In the genomic region with DNA sequence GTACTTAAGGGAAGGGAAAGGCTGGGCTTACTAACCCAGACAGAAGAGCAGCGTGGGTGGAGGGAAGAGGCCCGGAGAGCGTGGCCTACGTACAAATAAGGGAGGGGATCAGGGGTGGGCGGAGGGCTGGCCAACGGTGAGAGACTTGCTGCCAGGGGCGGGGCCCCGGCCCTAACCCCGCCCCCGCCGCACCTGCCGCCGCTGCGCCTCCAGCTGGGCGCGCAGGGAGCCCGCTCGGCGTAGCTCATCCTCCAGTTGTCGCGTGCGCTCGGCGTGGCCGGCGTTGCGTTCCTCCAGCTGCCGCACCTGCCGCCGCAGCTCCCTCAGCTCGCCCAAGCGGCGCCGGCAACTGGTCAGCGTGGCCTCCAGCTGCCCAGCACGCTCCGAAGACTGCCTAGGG, we compare ENCODE assay signal across 8 cellular contexts. TPM values are rescaled to one million over a fixed set of nuclear protein-coding genes. Genes with fewer than 3 reads are reported as not detected.
DNase-seq lines count a peak whose midpoint lies in the region; ATAC-seq, FAIRE-seq and TF ChIP-seq lines count a peak whose summit lies in the region.

No MANE protein-coding gene starts in this region.

- intact Hi-C loops in mucosa of descending colon (cut with DNase I, micrococcal nuclease), result loop anchor here in 1 of 2 donors (5.0 kb wide), 1 partner anchor 78 kb away; no protein-coding TSS in a partner anchor

- H3K4me2 ChIP-seq in BLaER1 treated with 17β-estradiol and CSF1 and Interleukin-3, amounts not matched to agents 10 nM and 100 nM, result peak overlapping the region; percentile 73 to 92 (median 88)

- H3K4me1 ChIP-seq in BLaER1 treated with 17β-estradiol and CSF1 and Interleukin-3, amounts not matched to agents 10 nM and 100 nM, result peaks cover 24 to 54% (median 42%) of the 10 kb centered on the region in 10 experiments
- H3K4me1 ChIP-seq in mucosa of descending colon (ENCODE audit: low read depth), result peaks cover 24% of the 10 kb centered on the region

- TF ChIP-seq POLR2A in GM12891 (IDR thresholded peaks at IDR 0.05; ENCODE audit: low read depth, low read length), result no peak

- H3K4me3 ChIP-seq in BLaER1 treated with 17β-estradiol and CSF1 and Interleukin-3, amounts not matched to agents 10 nM and 100 nM, result peak overlapping the region in 5 of 10 experiments; percentile 17 to 52 (median 28); a peak in 5 of 20 replicates
- no peak overlapping the region for H3K4me3 ChIP-seq in mucosa of descending colon

- peaks cover 0 to 32% (median 0%) of the 10 kb centered on the region in 11 experiments; a peak in 7 of 22 replicates for H4K20me1 ChIP-seq in BLaER1 treated with 17β-estradiol and CSF1 and Interleukin-3, amounts not matched to agents 10 nM and 100 nM

- H3K27me3 ChIP-seq in BLaER1 treated with 17β-estradiol and CSF1 and Interleukin-3, amounts not matched to agents 10 nM and 100 nM, result no peaks in the 10 kb centered on the region

- FAIRE-seq in GM12891 (lab: Jason Lieb, UNC), result no peak

- H3K27ac ChIP-seq in BLaER1 treated with 17β-estradiol and CSF1 and Interleukin-3, amounts not matched to agents 10 nM and 100 nM, result peak overlapping the region in 1 of 11 experiments; percentile 28; a peak in 1 of 22 replicates

- peaks cover 0 to 2% (median 0%) of the 10 kb centered on the region in 11 experiments; a peak in 3 of 22 replicates for H3K36me3 ChIP-seq in BLaER1 treated with 17β-estradiol and CSF1 and Interleukin-3, amounts not matched to agents 10 nM and 100 nM
- no peaks in the 10 kb centered on the region for H3K36me3 ChIP-seq in mucosa of descending colon (ENCODE audit: low read depth)

- TF ChIP-seq CTCF in mucosa of descending colon (IDR thresholded peaks at IDR 0.05), result no peak

- DNase-seq in NCI-H748 treated with DMSO at 0.1 percent for 48 hours (lab: John Stamatoyannopoulos, UW) (peak; percentile 78), mucosa of descending colon (peak; percentile 59 to 79 (median 78)), NCI-H510A treated with DMSO at 0.1 percent for 48 hours (lab: John Stamatoyannopoulos, UW) (no peak), GM12891 (ENCODE audit: insufficient read length, low spot score) (no peak)
- DNase-seq in activated naive CD4-positive, alpha-beta T cell treated with Interleukin-2 at 50 U/mL for 16 hours, result peak; percentile 73

- no peaks in the 10 kb centered on the region for H3K9me3 ChIP-seq in BLaER1 treated with 17β-estradiol and CSF1 and Interleukin-3, amounts not matched to agents 10 nM and 100 nM (replicated peaks in 1 of 11)
- no peaks in the 10 kb centered on the region for H3K9me3 ChIP-seq in mucosa of descending colon

- H3K9ac ChIP-seq in BLaER1 treated with 17β-estradiol and CSF1 and Interleukin-3, amounts not matched to agents 10 nM and 100 nM, result peak overlapping the region in 7 of 11 experiments; percentile 17 to 64 (median 48); a peak in 6 of 22 replicates

- ATAC-seq in mucosa of descending colon (peak; percentile 86), GM21528 (IDR thresholded peaks at IDR 0.05; ENCODE audit: low FRiP score, unreplicated experiment) (no peak), HG03196 (IDR thresholded peaks at IDR 0.05; ENCODE audit: unreplicated experiment) (no peak)

TF ChIP-seq in GM12891, 5 proteins besides CTCF, POLR2A, EP300 and RAD21:
- TF ChIP-seq TAF1 (IDR thresholded peaks at IDR 0.05; ENCODE audit: low read depth, low read length) (no peak), SPI1 (IDR thresholded peaks at IDR 0.05; ENCODE audit: low read depth, low read length) (no peak), PAX5 (IDR thresholded peaks at IDR 0.05; ENCODE audit: insufficient read depth, low read length, severe bottlenecking) (no peak), POU2F2 (IDR thresholded peaks at IDR 0.05; ENCODE audit: low read depth, low read length) (no peak), POLR2AphosphoS5 (IDR thresholded peaks at IDR 0.05; ENCODE audit: low read depth, low read length) (no peak)

RNA-seq across cellular contexts. Expression of a gene that starts 5.7 kb away (rescaled TPM):
- total RNA-seq in mucosa of descending colon, result 10 to 100 TPM; 52.2 to 91.9 (median 69.0) TPM
- polyA plus RNA-seq in GM12891 (2012; ENCODE audit: low read depth, missing spikeins), result 8.8 TPM

RNA-seq across cellular contexts. Expression of a gene that starts 18.1 kb away (rescaled TPM):
- 100 to 1,000 TPM in 1 of 3 donors, 10 to 100 TPM in 2; 29.0 to 167 (median 32.2) TPM for total RNA-seq in mucosa of descending colon
- polyA plus RNA-seq in GM12891 (2012; ENCODE audit: low read depth, missing spikeins), result 0.30 TPM

RNA-seq across cellular contexts. Expression of a gene that starts 21.6 kb away (rescaled TPM):
- total RNA-seq in mucosa of descending colon, result 100 to 1,000 TPM; 170 to 191 (median 191) TPM
- polyA plus RNA-seq in GM12891 (2012; ENCODE audit: low read depth, missing spikeins), result 85.5 TPM

RNA-seq across cellular contexts. Expression of a gene that starts 31.9 kb away (rescaled TPM):
- 100 to 1,000 TPM; 225 to 266 (median 256) TPM for total RNA-seq in mucosa of descending colon
- 154 TPM for polyA plus RNA-seq in GM12891 (2012; ENCODE audit: low read depth, missing spikeins)

RNA-seq across cellular contexts. Expression of a gene that starts 32.2 kb away (rescaled TPM):
- total RNA-seq in mucosa of descending colon, result 10 to 100 TPM in 1 of 3 donors, 1 to 10 TPM in 2; 1.5 to 10.4 (median 2.7) TPM
- polyA plus RNA-seq in GM12891 (2012; ENCODE audit: low read depth, missing spikeins), result 9.6 TPM

Comparison
In these comparisons a context has a peak if more than half of its experiments do, and no peak if none do; other contexts are left out.
1. DNase-seq: peak in NCI-H748 treated with DMSO at 0.1 percent for 48 hours (single experiment), activated naive CD4-positive, alpha-beta T cell treated with Interleukin-2 at 50 U/mL for 16 hours (single experiment) and mucosa of descending colon (3 of 3); none in NCI-H510A treated with DMSO at 0.1 percent for 48 hours (single experiment) and GM12891 (single experiment).